In genomic region chr6:73262701-73263569, GRCh38 we compare ENCODE assay signal across 8 cellular contexts. TPM values are rescaled to one million over a fixed set of nuclear protein-coding genes. Genes with fewer than 3 reads are reported as not detected.
A peak's percentile ranks its signal among the peaks of the same experiment; 100 is the strongest.
DNase-seq lines count a peak whose midpoint lies in the region; ATAC-seq and TF ChIP-seq lines count a peak whose summit lies in the region.

Gene KHDC1, minus strand, starts transcription at chr6:73263196. Its CDS starts 20,679 bp downstream, at chr6:73242517.

- H3K27ac ChIP-seq in CD8-positive, alpha-beta T cell (ENCODE audit: low read depth, low read length) = peak within 1 kb of the TSS; percentile 62
- no peak within 1 kb of the TSS for H3K27ac ChIP-seq in neural progenitor cell
- no peak within 1 kb of the TSS for H3K27ac ChIP-seq in stomach smooth muscle (ENCODE audit: low read length)

- H2AFZ ChIP-seq in neural progenitor cell (replicated peaks) = peak within 1 kb of the TSS; percentile 92

- no peaks in the 10 kb centered on the region for H3K27me3 ChIP-seq in CD8-positive, alpha-beta T cell (ENCODE audit: insufficient read depth, low read length)
- H3K27me3 ChIP-seq in neural progenitor cell (no peaks in the 10 kb centered on the region), stomach smooth muscle (ENCODE audit: control insufficient read depth in 1 of 2, insufficient read depth in 2 of 2, low read length in 2 of 2) (no peaks in the 10 kb centered on the region)

- POLR2A ChIA-PET in CD8-positive, alpha-beta T cell (lab: Charles Lee) = no interaction called here

- no peaks in the 10 kb centered on the region for H4K20me1 ChIP-seq in neural progenitor cell (ENCODE audit: low read depth)

- H3K27me3 Mint-ChIP-seq in CD8-positive, alpha-beta T cell (ENCODE audit: low read depth) = no peaks in the 10 kb centered on the region
- H3K27me3 Mint-ChIP-seq in activated T-cell treated with anti-CD3 and anti-CD28 coated beads, Interleukin-2, amount 50 U/mL, for 4 hours (ENCODE audit: low read depth) = no peaks in the 10 kb centered on the region
- H3K27me3 Mint-ChIP-seq in neural progenitor cell (ENCODE audit: insufficient read depth, low read depth) = peaks cover 4% of the 10 kb centered on the region

- H3K9me3 ChIP-seq in CD8-positive, alpha-beta T cell (ENCODE audit: low read length) = no peaks in the 10 kb centered on the region
- H3K9me3 ChIP-seq in neural progenitor cell (ENCODE audit: low read depth) (no peaks in the 10 kb centered on the region), stomach smooth muscle (ENCODE audit: control insufficient read depth in 2 of 2, low read length in 2 of 2) (no peaks in the 10 kb centered on the region)

- intact Hi-C loops in CD8-positive, alpha-beta T cell (cut with DNase I, micrococcal nuclease) = loop anchor here (2.0 to 10.0 kb wide), 3 partner anchors 49 to 642 kb away; no protein-coding TSS in a partner anchor

- peak; percentile 88 for ATAC-seq in CD8-positive, alpha-beta T cell
- ATAC-seq in HG03457 (IDR thresholded peaks at IDR 0.05; ENCODE audit: unreplicated experiment) = peak; percentile 91
- peak; percentile 92 to 94 for ATAC-seq in activated T-cell treated with anti-CD3 and anti-CD28 coated beads, Interleukin-2, amount 50 U/mL, for 4 hours

- H3K4me1 Mint-ChIP-seq in CD8-positive, alpha-beta T cell (ENCODE audit: low read depth) = peaks cover 34% of the 10 kb centered on the region
- H3K4me1 Mint-ChIP-seq in activated T-cell treated with anti-CD3 and anti-CD28 coated beads, Interleukin-2, amount 50 U/mL, for 4 hours (ENCODE audit: low read depth) = peaks cover 23% of the 10 kb centered on the region
- peaks cover 13% of the 10 kb centered on the region for H3K4me1 Mint-ChIP-seq in neural progenitor cell

- H3K4me3 Mint-ChIP-seq in CD8-positive, alpha-beta T cell = peak within 1 kb of the TSS; percentile 84
- H3K4me3 Mint-ChIP-seq in activated T-cell treated with anti-CD3 and anti-CD28 coated beads, Interleukin-2, amount 50 U/mL, for 4 hours = peak within 1 kb of the TSS; percentile 86
- H3K4me3 Mint-ChIP-seq in neural progenitor cell = peak within 1 kb of the TSS; percentile 91

- H3K36me3 ChIP-seq in CD8-positive, alpha-beta T cell (ENCODE audit: insufficient read depth, low read length) = no peaks in the 10 kb centered on the region
- H3K36me3 ChIP-seq in neural progenitor cell (no peaks in the 10 kb centered on the region), stomach smooth muscle (ENCODE audit: control insufficient read depth in 2 of 2, insufficient read depth in 2 of 2, low read length in 2 of 2) (no peaks in the 10 kb centered on the region)

- H3K4me2 ChIP-seq in neural progenitor cell = peak within 1 kb of the TSS; percentile 75

- peaks cover 19% of the 10 kb centered on the region for H3K4me1 ChIP-seq in CD8-positive, alpha-beta T cell (ENCODE audit: insufficient read depth, low read length)
- peaks cover 19% of the 10 kb centered on the region for H3K4me1 ChIP-seq in neural progenitor cell
- H3K4me1 ChIP-seq in stomach smooth muscle (ENCODE audit: control insufficient read depth, insufficient read depth, low read length) = peaks cover 8% of the 10 kb centered on the region

- H3K9me3 Mint-ChIP-seq in CD8-positive, alpha-beta T cell = no peaks in the 10 kb centered on the region
- no peaks in the 10 kb centered on the region for H3K9me3 Mint-ChIP-seq in activated T-cell treated with anti-CD3 and anti-CD28 coated beads, Interleukin-2, amount 50 U/mL, for 4 hours
- H3K9me3 Mint-ChIP-seq in neural progenitor cell = no peaks in the 10 kb centered on the region

- H3K9ac ChIP-seq in neural progenitor cell (no peak within 1 kb of the TSS), stomach smooth muscle (ENCODE audit: low read length in 2 of 2) (peak within 1 kb of the TSS; percentile 54 to 76)

- H3F3A ChIP-seq in neural progenitor cell (ENCODE audit: low read depth) = peaks cover 4% of the 10 kb centered on the region

- H3K36me3 Mint-ChIP-seq in CD8-positive, alpha-beta T cell = peaks cover 4% of the 10 kb centered on the region
- H3K36me3 Mint-ChIP-seq in activated T-cell treated with anti-CD3 and anti-CD28 coated beads, Interleukin-2, amount 50 U/mL, for 4 hours (ENCODE audit: insufficient read depth) = no peaks in the 10 kb centered on the region
- H3K36me3 Mint-ChIP-seq in neural progenitor cell = peaks cover 18% of the 10 kb centered on the region

- H3K79me2 ChIP-seq in neural progenitor cell (ENCODE audit: low read depth) = peaks cover 13% of the 10 kb centered on the region

- peak within 1 kb of the TSS; percentile 84 for H3K27ac Mint-ChIP-seq in CD8-positive, alpha-beta T cell
- no peak within 1 kb of the TSS for H3K27ac Mint-ChIP-seq in neural progenitor cell

- peak within 1 kb of the TSS; percentile 87 for H3K4me3 ChIP-seq in CD8-positive, alpha-beta T cell (ENCODE audit: low read depth, low read length)
- peak within 1 kb of the TSS; percentile 55 for H3K4me3 ChIP-seq in neural progenitor cell
- peak within 1 kb of the TSS; percentile 77 to 90 for H3K4me3 ChIP-seq in stomach smooth muscle (ENCODE audit: low read length in 2 of 2)

- peak; percentile 16 to 80 (median 59) for DNase-seq in CD8-positive, alpha-beta T cell
- peak; percentile 58 for DNase-seq in GM19240 (ENCODE audit: insufficient read length, low spot score)
- peak; percentile 26 for DNase-seq in NOMO-1 treated with dmso at 0.1 percent for 144 hours (lab: John Stamatoyannopoulos, UW; ENCODE audit: unreplicated experiment)
- peak; percentile 41 for DNase-seq in activated T-cell treated with anti-CD3 and anti-CD28 coated beads, Interleukin-2, amount 50 U/mL, for 4 hours
- DNase-seq in fibroblast of peridontal ligament (ENCODE audit: extremely low read depth) = peak; percentile 52
- peak; percentile 73 for DNase-seq in neural progenitor cell (ENCODE audit: low spot score)

- no peak for TF ChIP-seq CTCF in CD8-positive, alpha-beta T cell (IDR thresholded peaks at IDR 0.05)
- no peak for TF ChIP-seq CTCF in neural progenitor cell (IDR thresholded peaks at IDR 0.05)

- CTCF ChIA-PET in CD8-positive, alpha-beta T cell (lab: Charles Lee) = no interaction called here

RNA-seq across cellular contexts. Expression of gene KHDC1, which starts in this region (rescaled TPM):
- total RNA-seq in CD8-positive, alpha-beta T cell = under 1 TPM; 0.60 to 0.86 TPM
- total RNA-seq in activated T-cell treated with anti-CD3 and anti-CD28 coated beads, Interleukin-2, amount 50 U/mL, for 4 hours = 1 to 10 TPM; 1.2 to 1.6 (median 1.4) TPM
- total RNA-seq in neural progenitor cell (ENCODE audit: low replicate concordance) = 7.0 and 13.2 TPM in 2 replicates

Comparison
In these comparisons a context has a peak if more than half of its experiments do, and no peak if none do; other contexts are left out.
1. Peak in DNase-seq, ATAC-seq, H3K4me3 ChIP-seq and H3K27ac ChIP-seq in CD8-positive, alpha-beta T cell; RNA of the gene not detected or under 1 TPM.